Comparison of ENCODE assay signal across 1 cellular context in the genomic region with DNA sequence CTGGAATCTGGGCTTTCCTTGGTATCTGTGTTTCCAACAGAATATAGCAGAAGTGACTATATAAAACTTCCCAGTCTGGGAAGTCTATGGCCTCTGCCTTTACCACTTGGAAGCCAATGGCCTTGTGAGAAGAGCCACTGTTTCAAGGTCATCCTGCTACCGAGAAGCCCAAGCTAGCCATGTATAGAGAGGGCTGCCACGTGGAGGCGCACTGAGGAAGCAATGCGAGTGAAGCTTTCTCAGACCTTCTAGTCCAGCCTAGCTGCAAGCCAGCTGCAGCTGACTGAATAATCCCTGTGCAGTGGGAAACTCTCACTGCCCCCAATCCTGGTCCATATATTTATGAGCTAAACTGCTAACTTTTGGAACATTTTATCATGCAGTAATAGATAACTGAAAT.
TF ChIP-seq lines count a peak whose summit lies in the region.

No MANE protein-coding gene starts in this region.

TF ChIP-seq in GM23338, 12 proteins besides CTCF, POLR2A, EP300 and RAD21 (continued from another document):
- TF ChIP-seq, protein P1, sequence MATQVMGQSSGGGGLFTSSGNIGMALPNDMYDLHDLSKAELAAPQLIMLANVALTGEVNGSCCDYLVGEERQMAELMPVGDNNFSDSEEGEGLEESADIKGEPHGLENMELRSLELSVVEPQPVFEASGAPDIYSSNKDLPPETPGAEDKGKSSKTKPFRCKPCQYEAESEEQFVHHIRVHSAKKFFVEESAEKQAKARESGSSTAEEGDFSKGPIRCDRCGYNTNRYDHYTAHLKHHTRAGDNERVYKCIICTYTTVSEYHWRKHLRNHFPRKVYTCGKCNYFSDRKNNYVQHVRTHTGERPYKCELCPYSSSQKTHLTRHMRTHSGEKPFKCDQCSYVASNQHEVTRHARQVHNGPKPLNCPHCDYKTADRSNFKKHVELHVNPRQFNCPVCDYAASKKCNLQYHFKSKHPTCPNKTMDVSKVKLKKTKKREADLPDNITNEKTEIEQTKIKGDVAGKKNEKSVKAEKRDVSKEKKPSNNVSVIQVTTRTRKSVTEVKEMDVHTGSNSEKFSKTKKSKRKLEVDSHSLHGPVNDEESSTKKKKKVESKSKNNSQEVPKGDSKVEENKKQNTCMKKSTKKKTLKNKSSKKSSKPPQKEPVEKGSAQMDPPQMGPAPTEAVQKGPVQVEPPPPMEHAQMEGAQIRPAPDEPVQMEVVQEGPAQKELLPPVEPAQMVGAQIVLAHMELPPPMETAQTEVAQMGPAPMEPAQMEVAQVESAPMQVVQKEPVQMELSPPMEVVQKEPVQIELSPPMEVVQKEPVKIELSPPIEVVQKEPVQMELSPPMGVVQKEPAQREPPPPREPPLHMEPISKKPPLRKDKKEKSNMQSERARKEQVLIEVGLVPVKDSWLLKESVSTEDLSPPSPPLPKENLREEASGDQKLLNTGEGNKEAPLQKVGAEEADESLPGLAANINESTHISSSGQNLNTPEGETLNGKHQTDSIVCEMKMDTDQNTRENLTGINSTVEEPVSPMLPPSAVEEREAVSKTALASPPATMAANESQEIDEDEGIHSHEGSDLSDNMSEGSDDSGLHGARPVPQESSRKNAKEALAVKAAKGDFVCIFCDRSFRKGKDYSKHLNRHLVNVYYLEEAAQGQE (IDR thresholded peaks at IDR 0.05; ENCODE audit: unreplicated experiment): no peak
- TF ChIP-seq, protein P2, sequence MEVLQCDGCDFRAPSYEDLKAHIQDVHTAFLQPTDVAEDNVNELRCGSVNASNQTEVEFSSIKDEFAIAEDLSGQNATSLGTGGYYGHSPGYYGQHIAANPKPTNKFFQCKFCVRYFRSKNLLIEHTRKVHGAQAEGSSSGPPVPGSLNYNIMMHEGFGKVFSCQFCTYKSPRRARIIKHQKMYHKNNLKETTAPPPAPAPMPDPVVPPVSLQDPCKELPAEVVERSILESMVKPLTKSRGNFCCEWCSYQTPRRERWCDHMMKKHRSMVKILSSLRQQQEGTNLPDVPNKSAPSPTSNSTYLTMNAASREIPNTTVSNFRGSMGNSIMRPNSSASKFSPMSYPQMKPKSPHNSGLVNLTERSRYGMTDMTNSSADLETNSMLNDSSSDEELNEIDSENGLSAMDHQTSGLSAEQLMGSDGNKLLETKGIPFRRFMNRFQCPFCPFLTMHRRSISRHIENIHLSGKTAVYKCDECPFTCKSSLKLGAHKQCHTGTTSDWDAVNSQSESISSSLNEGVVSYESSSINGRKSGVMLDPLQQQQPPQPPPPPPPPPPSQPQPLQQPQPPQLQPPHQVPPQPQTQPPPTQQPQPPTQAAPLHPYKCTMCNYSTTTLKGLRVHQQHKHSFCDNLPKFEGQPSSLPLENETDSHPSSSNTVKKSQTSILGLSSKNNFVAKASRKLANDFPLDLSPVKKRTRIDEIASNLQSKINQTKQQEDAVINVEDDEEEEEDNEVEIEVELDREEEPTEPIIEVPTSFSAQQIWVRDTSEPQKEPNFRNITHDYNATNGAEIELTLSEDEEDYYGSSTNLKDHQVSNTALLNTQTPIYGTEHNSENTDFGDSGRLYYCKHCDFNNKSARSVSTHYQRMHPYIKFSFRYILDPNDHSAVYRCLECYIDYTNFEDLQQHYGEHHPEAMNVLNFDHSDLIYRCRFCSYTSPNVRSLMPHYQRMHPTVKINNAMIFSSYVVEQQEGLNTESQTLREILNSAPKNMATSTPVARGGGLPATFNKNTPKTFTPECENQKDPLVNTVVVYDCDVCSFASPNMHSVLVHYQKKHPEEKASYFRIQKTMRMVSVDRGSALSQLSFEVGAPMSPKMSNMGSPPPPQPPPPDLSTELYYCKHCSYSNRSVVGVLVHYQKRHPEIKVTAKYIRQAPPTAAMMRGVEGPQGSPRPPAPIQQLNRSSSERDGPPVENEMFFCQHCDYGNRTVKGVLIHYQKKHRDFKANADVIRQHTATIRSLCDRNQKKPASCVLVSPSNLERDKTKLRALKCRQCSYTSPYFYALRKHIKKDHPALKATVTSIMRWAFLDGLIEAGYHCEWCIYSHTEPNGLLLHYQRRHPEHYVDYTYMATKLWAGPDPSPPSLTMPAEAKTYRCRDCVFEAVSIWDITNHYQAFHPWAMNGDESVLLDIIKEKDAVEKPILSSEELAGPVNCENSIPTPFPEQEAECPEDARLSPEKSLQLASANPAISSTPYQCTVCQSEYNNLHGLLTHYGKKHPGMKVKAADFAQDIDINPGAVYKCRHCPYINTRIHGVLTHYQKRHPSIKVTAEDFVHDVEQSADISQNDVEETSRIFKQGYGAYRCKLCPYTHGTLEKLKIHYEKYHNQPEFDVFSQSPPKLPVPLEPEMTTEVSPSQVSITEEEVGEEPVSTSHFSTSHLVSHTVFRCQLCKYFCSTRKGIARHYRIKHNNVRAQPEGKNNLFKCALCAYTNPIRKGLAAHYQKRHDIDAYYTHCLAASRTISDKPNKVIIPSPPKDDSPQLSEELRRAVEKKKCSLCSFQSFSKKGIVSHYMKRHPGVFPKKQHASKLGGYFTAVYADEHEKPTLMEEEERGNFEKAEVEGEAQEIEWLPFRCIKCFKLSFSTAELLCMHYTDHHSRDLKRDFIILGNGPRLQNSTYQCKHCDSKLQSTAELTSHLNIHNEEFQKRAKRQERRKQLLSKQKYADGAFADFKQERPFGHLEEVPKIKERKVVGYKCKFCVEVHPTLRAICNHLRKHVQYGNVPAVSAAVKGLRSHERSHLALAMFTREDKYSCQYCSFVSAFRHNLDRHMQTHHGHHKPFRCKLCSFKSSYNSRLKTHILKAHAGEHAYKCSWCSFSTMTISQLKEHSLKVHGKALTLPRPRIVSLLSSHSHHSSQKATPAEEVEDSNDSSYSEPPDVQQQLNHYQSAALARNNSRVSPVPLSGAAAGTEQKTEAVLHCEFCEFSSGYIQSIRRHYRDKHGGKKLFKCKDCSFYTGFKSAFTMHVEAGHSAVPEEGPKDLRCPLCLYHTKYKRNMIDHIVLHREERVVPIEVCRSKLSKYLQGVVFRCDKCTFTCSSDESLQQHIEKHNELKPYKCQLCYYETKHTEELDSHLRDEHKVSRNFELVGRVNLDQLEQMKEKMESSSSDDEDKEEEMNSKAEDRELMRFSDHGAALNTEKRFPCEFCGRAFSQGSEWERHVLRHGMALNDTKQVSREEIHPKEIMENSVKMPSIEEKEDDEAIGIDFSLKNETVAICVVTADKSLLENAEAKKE (CRISPR knock-in tag; IDR thresholded peaks at IDR 0.05): no peak
